In the genomic region with DNA sequence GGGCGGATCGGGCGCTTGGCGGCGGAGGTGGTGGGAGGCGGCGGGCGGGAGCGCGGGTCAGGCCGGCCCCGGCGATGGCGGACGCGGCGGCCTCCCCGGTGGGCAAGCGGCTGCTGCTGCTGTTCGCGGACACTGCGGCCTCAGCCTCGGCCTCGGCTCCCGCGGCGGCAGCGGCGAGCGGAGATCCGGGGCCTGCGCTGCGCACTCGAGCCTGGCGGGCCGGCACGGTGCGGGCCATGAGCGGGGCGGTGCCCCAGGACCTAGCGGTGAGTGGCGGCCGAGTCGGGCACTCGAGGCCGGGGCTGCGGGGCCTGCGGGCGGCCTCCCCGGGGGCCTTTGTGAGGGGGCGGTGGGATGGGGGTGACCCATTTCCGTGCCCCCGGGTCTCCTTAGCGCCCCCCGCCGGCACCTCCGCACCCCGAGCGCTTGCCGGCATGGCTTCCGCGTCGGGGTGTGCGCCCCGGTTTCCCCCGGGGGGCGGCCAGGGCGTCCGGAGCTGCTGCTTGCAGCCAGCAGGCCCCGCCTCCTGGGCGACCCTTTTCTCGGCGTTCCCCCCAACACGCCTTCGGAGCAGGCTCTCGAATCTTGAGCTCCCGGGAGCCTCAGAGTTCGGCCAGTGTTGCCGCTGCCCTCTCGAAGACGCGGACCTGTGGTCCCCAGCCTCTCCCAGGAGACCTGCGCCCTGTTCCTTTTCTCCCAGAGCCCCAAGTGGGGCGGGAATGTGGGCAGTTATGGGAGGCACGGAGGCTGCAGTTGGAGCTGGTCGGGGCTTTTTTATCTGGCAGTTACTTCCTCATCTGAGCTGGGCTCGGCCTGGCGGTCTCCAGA, we compare ENCODE assay signal across 8 cellular contexts.
DNase-seq lines count a peak whose midpoint lies in the region; ATAC-seq lines count a peak whose summit lies in the region.

No MANE protein-coding gene starts in this region.

- H3K27me3 ChIP-seq in endocrine pancreas (ENCODE audit: control insufficient read depth, insufficient read depth, low read length): no peaks in the 10 kb centered on the region

- H3K9ac ChIP-seq in endocrine pancreas (ENCODE audit: control insufficient read depth, insufficient read depth, low read length): peak overlapping the region; percentile 98

- peaks cover 24% of the 10 kb centered on the region for H3K4me1 ChIP-seq in endocrine pancreas (ENCODE audit: control insufficient read depth, insufficient read depth, low read length)

- H3K4me3 ChIP-seq in endocrine pancreas (ENCODE audit: control insufficient read depth, insufficient read depth, low read length): peak overlapping the region; percentile 97

- H3K9me3 ChIP-seq in endocrine pancreas (ENCODE audit: control insufficient read depth, low read length): no peaks in the 10 kb centered on the region

- peak; percentile 29 for ATAC-seq in HG02870 (IDR thresholded peaks at IDR 0.05; ENCODE audit: unreplicated experiment)

- no peaks in the 10 kb centered on the region for H3K36me3 ChIP-seq in endocrine pancreas (ENCODE audit: control insufficient read depth, insufficient read depth, low read length)

- DNase-seq in NCI-H2196 (lab: John Stamatoyannopoulos, UW; ENCODE audit: unreplicated experiment) (peak; percentile 51), NCI-H2196 treated with DMSO at 0.1 percent for 48 hours (lab: John Stamatoyannopoulos, UW; ENCODE audit: unreplicated experiment) (no peak), NCI-H446 treated with DMSO at 0.1 percent for 48 hours (lab: John Stamatoyannopoulos, UW) (peak; percentile 22), midbrain (lab: John Stamatoyannopoulos, UW) (peak; percentile 70)
- peak; percentile 37 to 63 for DNase-seq in activated CD8-positive, alpha-beta memory T cell treated with anti-CD3 and anti-CD28 coated beads for 1 hour (ENCODE audit: extremely low read depth in 1 of 2, low read depth in 1 of 2)
- peak; percentile 62 to 63 for DNase-seq in stimulated activated CD8-positive, alpha-beta memory T cell treated with anti-CD3 and anti-CD28 coated beads, Interleukin-2, amount 100 ng/mL, for 48 hours (ENCODE audit: low read depth in 2 of 2)
